Comparison of ENCODE assay signal across 15 cellular contexts in genomic region chr10:804787-805634, GRCh38.
DNase-seq lines count a peak whose midpoint lies in the region; ATAC-seq and TF ChIP-seq lines count a peak whose summit lies in the region.
"Had no signal": no experiment of that assay in that cellular context is flagged by ENCODE, and none has a peak within 500 bp of the region (broad histone marks: within the 10 kb centered on the region; RNA-seq: fewer than 3 reads in every experiment).

No MANE protein-coding gene starts in this region.

- TF ChIP-seq EP300 in upper lobe of left lung (IDR thresholded peaks at IDR 0.05): no peak

- H3K4me3 ChIP-seq in left lung (no peak overlapping the region), upper lobe of left lung (no peak overlapping the region)
- H3K4me3 ChIP-seq: uterus had no signal

- TF ChIP-seq CTCF in WTC11 (IDR thresholded peaks at IDR 0.05): no peak
- TF ChIP-seq CTCF in left lung (IDR thresholded peaks at IDR 0.05): no peak
- TF ChIP-seq CTCF in upper lobe of left lung (IDR thresholded peaks at IDR 0.05): no peak

- no peak for ATAC-seq in activated naive CD4-positive, alpha-beta T cell treated with anti-CD3 and anti-CD28 coated beads, Interleukin-2, amount 50 U/mL, for 72 hours
- ATAC-seq in WTC11 (0 out of 2 replicates have a peak, but pooled peaks have one; percentile 4), left lung (peak; percentile 26), upper lobe of left lung (ENCODE audit: low FRiP score in 2 of 2) (peak in 1 of 2 donors; percentile 34), HG03439 (IDR thresholded peaks at IDR 0.05; ENCODE audit: unreplicated experiment) (no peak), GM18517 (IDR thresholded peaks at IDR 0.05; ENCODE audit: unreplicated experiment) (no peak)
- ATAC-seq: Right ventricle myocardium inferior had no signal

- H3K4me1 ChIP-seq in left lung (peaks cover 0 to 13% of the 10 kb centered on the region in 2 donors), upper lobe of left lung (peaks cover 9 to 17% (median 13%) of the 10 kb centered on the region in 4 donors)
- H3K4me1 ChIP-seq: uterus had no signal

- H3K9me3 Mint-ChIP-seq in activated naive CD4-positive, alpha-beta T cell treated with anti-CD3 and anti-CD28 coated beads, Interleukin-2, amount 50 U/mL, for 72 hours: peaks cover 0 to 1% of the 10 kb centered on the region in 2 donors
- H3K9me3 Mint-ChIP-seq in activated naive CD4-positive, alpha-beta T cell treated with anti-CD3 and anti-CD28 coated beads for 36 hours: no peaks in the 10 kb centered on the region
- peaks cover 5% of the 10 kb centered on the region; the same call in 1 of the 2 replicates for H3K9me3 Mint-ChIP-seq in WTC11

- no peak for DNase-seq in activated naive CD4-positive, alpha-beta T cell treated with anti-CD3 and anti-CD28 coated beads, Interleukin-2, amount 50 U/mL, for 72 hours (ENCODE audit: low spot score in 2 of 2)
- no peak for DNase-seq in activated naive CD4-positive, alpha-beta T cell treated with anti-CD3 and anti-CD28 coated beads for 36 hours
- DNase-seq in WTC11 (ENCODE audit: low spot score): no peak
- DNase-seq in left lung: peak in 1 of 2 donors; percentile 79
- DNase-seq in upper lobe of left lung: peak; percentile 47 to 82
- DNase-seq in kidney tubule cell (ENCODE audit: low spot score): no peak
- DNase-seq: activated T-cell treated with anti-CD3 and anti-CD28 coated beads, Interleukin-2, amount 50 U/mL, for 4 hours; aorta; cortex of kidney; DMS 273 treated with DMSO at 0.1 percent for 48 hours; midbrain; uterus had no signal

- H3K9me3 ChIP-seq in left lung (no peaks in the 10 kb centered on the region), upper lobe of left lung (no peaks in the 10 kb centered on the region)
- H3K9me3 ChIP-seq: uterus had no signal

- H3K27me3 Mint-ChIP-seq in activated naive CD4-positive, alpha-beta T cell treated with anti-CD3 and anti-CD28 coated beads for 36 hours (ENCODE audit: low read depth): no peaks in the 10 kb centered on the region
- no peaks in the 10 kb centered on the region; the same call in 1 of the 2 replicates for H3K27me3 Mint-ChIP-seq in WTC11 (ENCODE audit: low read depth)

- no peaks in the 10 kb centered on the region for H3K4me1 Mint-ChIP-seq in activated naive CD4-positive, alpha-beta T cell treated with anti-CD3 and anti-CD28 coated beads for 36 hours (ENCODE audit: low read depth)
- no peaks in the 10 kb centered on the region for H3K4me1 Mint-ChIP-seq in WTC11

- H3K27ac Mint-ChIP-seq in activated naive CD4-positive, alpha-beta T cell treated with anti-CD3 and anti-CD28 coated beads, Interleukin-2, amount 50 U/mL, for 72 hours: peak overlapping the region; percentile 55 to 75
- no peak overlapping the region for H3K27ac Mint-ChIP-seq in activated naive CD4-positive, alpha-beta T cell treated with anti-CD3 and anti-CD28 coated beads for 36 hours
- H3K27ac Mint-ChIP-seq in WTC11: no peak overlapping the region

- POLR2A ChIA-PET in WTC11 (lab: Charles Lee): no interaction called here

- WGBS in upper lobe of left lung, 2 donors: 77 to 85% methylated on average over 47 to 54 of the region's 54 CpGs

- peaks cover 6% of the 10 kb centered on the region in 2 donors for H3K36me3 Mint-ChIP-seq in activated naive CD4-positive, alpha-beta T cell treated with anti-CD3 and anti-CD28 coated beads, Interleukin-2, amount 50 U/mL, for 72 hours
- peaks cover 8% of the 10 kb centered on the region for H3K36me3 Mint-ChIP-seq in activated naive CD4-positive, alpha-beta T cell treated with anti-CD3 and anti-CD28 coated beads for 36 hours (ENCODE audit: low read depth)
- peaks cover 25% of the 10 kb centered on the region for H3K36me3 Mint-ChIP-seq in WTC11

- intact Hi-C loops in activated naive CD4-positive, alpha-beta T cell treated with anti-CD3 and anti-CD28 coated beads for 36 hours (cut with micrococcal nuclease): no loop called here
- intact Hi-C loops in left lung (cut with DNase I): no loop called here

- H3K4me3 Mint-ChIP-seq in activated naive CD4-positive, alpha-beta T cell treated with anti-CD3 and anti-CD28 coated beads for 36 hours: no peak overlapping the region
- no peak overlapping the region for H3K4me3 Mint-ChIP-seq in WTC11
- H3K4me3 Mint-ChIP-seq: activated T-cell treated with anti-CD3 and anti-CD28 coated beads, Interleukin-2, amount 50 U/mL, for 4 hours had no signal

- CTCF ChIA-PET in activated naive CD4-positive, alpha-beta T cell treated with anti-CD3 and anti-CD28 coated beads for 36 hours (lab: Charles Lee): no interaction called here
- CTCF ChIA-PET in WTC11 (lab: Charles Lee): interaction anchor here (0.6 kb wide), 1 partner anchor 10 kb away, joined by 3 read pairs; no protein-coding TSS in a partner anchor

- H3K27ac ChIP-seq in left lung (no peak overlapping the region), upper lobe of left lung (no peak overlapping the region)
- H3K27ac ChIP-seq: uterus had no signal

- TF ChIP-seq POLR2A in upper lobe of left lung (IDR thresholded peaks at IDR 0.05): no peak

- H3K36me3 ChIP-seq in left lung (peaks cover 0 to 50% of the 10 kb centered on the region in 2 donors), upper lobe of left lung (peaks cover 0 to 46% (median 31%) of the 10 kb centered on the region in 4 donors)
- H3K36me3 ChIP-seq: uterus had no signal

- H3K27me3 ChIP-seq in left lung (no peaks in the 10 kb centered on the region), upper lobe of left lung (no peaks in the 10 kb centered on the region)
- H3K27me3 ChIP-seq: uterus had no signal

TF ChIP-seq in WTC11, 78 proteins besides CTCF, POLR2A, EP300 and RAD21:
- no peak for TF ChIP-seq ERG (CRISPR knock-in tag; IDR thresholded peaks at IDR 0.05)
- 0 out of 2 replicates have a peak, but pooled peaks have one; percentile 39 for TF ChIP-seq TCF7 (CRISPR knock-in tag; IDR thresholded peaks at IDR 0.05; ENCODE audit: low read depth)

Comparison
In these comparisons a context has a peak if more than half of its experiments do, and no peak if none do; other contexts are left out.
1. H3K27ac Mint-ChIP-seq: peak in activated naive CD4-positive, alpha-beta T cell treated with anti-CD3 and anti-CD28 coated beads, Interleukin-2, amount 50 U/mL, for 72 hours (2 of 2); none in activated naive CD4-positive, alpha-beta T cell treated with anti-CD3 and anti-CD28 coated beads for 36 hours (single experiment) and WTC11 (single experiment).
2. ATAC-seq: peak in WTC11 (single experiment) and left lung (single experiment); none in activated naive CD4-positive, alpha-beta T cell treated with anti-CD3 and anti-CD28 coated beads, Interleukin-2, amount 50 U/mL, for 72 hours (0 of 2), HG03439 (single experiment) and GM18517 (single experiment).
3. DNase-seq: peak in upper lobe of left lung (2 of 2); none in activated naive CD4-positive, alpha-beta T cell treated with anti-CD3 and anti-CD28 coated beads, Interleukin-2, amount 50 U/mL, for 72 hours (0 of 2), activated naive CD4-positive, alpha-beta T cell treated with anti-CD3 and anti-CD28 coated beads for 36 hours (single experiment), WTC11 (single experiment) and kidney tubule cell (single experiment).